Comparison of ENCODE assay signal across 14 cellular contexts in the genomic region with DNA sequence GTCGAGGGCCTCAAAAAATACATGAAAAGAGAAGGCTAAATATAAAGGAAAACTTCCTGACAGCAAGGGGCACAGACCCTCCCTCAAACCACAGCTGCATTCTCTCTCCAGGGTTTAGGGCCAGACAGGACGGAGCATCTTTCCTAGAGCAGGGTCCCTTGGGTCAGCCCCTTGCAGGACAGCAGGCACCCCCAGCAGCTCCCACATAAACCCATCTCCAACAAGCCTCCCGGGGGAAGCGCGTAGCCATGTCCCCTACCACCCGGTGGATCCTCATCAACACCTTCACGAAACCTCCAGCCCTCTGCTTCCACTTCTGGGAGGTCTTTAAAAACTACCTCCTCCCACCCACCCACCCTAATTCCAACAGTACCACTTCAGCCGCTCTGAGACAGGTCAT. TPM values are rescaled to one million over a fixed set of nuclear protein-coding genes. Genes with fewer than 3 reads are reported as not detected.
A peak's percentile ranks its signal among the peaks of the same experiment; 100 is the strongest.
DNase-seq lines count a peak whose midpoint lies in the region; ATAC-seq and TF ChIP-seq lines count a peak whose summit lies in the region.
"Had no signal": no experiment of that assay in that cellular context is flagged by ENCODE, and none has a peak within 500 bp of the region (broad histone marks: within the 10 kb centered on the region; RNA-seq: fewer than 3 reads in every experiment).

No MANE protein-coding gene starts in this region.

- H3K9me3 Mint-ChIP-seq in activated CD8-positive, alpha-beta memory T cell treated with anti-CD3 and anti-CD28 coated beads, Interleukin-2, amount 10 ng/mL, durations not matched to agents 7 days and 5 days (ENCODE audit: low read depth), result no peaks in the 10 kb centered on the region
- no peaks in the 10 kb centered on the region for H3K9me3 Mint-ChIP-seq in activated naive CD8-positive, alpha-beta T cell (ENCODE audit: low read depth)
- H3K9me3 Mint-ChIP-seq in GM23338, result no peaks in the 10 kb centered on the region
- H3K9me3 Mint-ChIP-seq: activated B cell treated with CpG ODN at 0.5 μM for 24 hours had no signal

- H4K20me1 ChIP-seq in GM23338 (replicated peaks; ENCODE audit: insufficient read depth), result no peaks in the 10 kb centered on the region

- H3K27ac Mint-ChIP-seq in activated CD8-positive, alpha-beta memory T cell treated with anti-CD3 and anti-CD28 coated beads, Interleukin-2, amount 10 ng/mL, durations not matched to agents 7 days and 5 days, result no peak overlapping the region
- peak overlapping the region; percentile 89 for H3K27ac Mint-ChIP-seq in activated naive CD8-positive, alpha-beta T cell
- no peak overlapping the region; the same call in 1 of the 2 replicates for H3K27ac Mint-ChIP-seq in GM23338

- H3K4me3 Mint-ChIP-seq in activated CD8-positive, alpha-beta memory T cell treated with anti-CD3 and anti-CD28 coated beads, Interleukin-2, amount 10 ng/mL, durations not matched to agents 7 days and 5 days, result no peak overlapping the region
- no peak overlapping the region for H3K4me3 Mint-ChIP-seq in activated naive CD8-positive, alpha-beta T cell
- H3K4me3 Mint-ChIP-seq in GM23338, result no peak overlapping the region
- H3K4me3 Mint-ChIP-seq: activated B cell treated with CpG ODN at 0.5 μM for 24 hours had no signal

- H3K9me2 ChIP-seq in GM23338 (ENCODE audit: insufficient read depth), result no peaks in the 10 kb centered on the region

- H3K27me3 Mint-ChIP-seq in activated CD8-positive, alpha-beta memory T cell treated with anti-CD3 and anti-CD28 coated beads, Interleukin-2, amount 10 ng/mL, durations not matched to agents 7 days and 5 days, result no peaks in the 10 kb centered on the region
- H3K27me3 Mint-ChIP-seq in activated naive CD8-positive, alpha-beta T cell, result no peaks in the 10 kb centered on the region
- H3K27me3 Mint-ChIP-seq in GM23338 (ENCODE audit: insufficient read depth, low read depth, poor library complexity), result peaks cover 13% of the 10 kb centered on the region
- H3K27me3 Mint-ChIP-seq: activated B cell treated with CpG ODN at 0.5 μM for 24 hours had no signal

- peaks cover 42% of the 10 kb centered on the region for H3K4me1 Mint-ChIP-seq in activated CD8-positive, alpha-beta memory T cell treated with anti-CD3 and anti-CD28 coated beads, Interleukin-2, amount 10 ng/mL, durations not matched to agents 7 days and 5 days
- H3K4me1 Mint-ChIP-seq in activated naive CD8-positive, alpha-beta T cell (ENCODE audit: low read depth), result peaks cover 84% of the 10 kb centered on the region
- peaks cover 17% of the 10 kb centered on the region for H3K4me1 Mint-ChIP-seq in GM23338

- no peak for TF ChIP-seq CTCF in GM23338 (conservative IDR thresholded peaks at IDR 0.05; ENCODE audit: low read depth in 2 of 2)

- no peak overlapping the region for H3K9ac ChIP-seq in subcutaneous abdominal adipose tissue (ENCODE audit: low read length in 5 of 5)

- H2AFZ ChIP-seq in GM23338, result no peak overlapping the region

- H3K4me3 ChIP-seq in subcutaneous abdominal adipose tissue (ENCODE audit: low read depth in 1 of 5, low read length in 5 of 5) (no peak overlapping the region), GM23338 (no peak overlapping the region)
- H3K4me3 ChIP-seq: A549 had no signal

- H3K79me2 ChIP-seq in GM23338 (replicated peaks; ENCODE audit: insufficient read depth), result no peaks in the 10 kb centered on the region

- no peak for ATAC-seq in activated CD8-positive, alpha-beta memory T cell treated with anti-CD3 and anti-CD28 coated beads, Interleukin-2, amount 10 ng/mL, durations not matched to agents 7 days and 5 days
- ATAC-seq in GM23338, result no peak
- ATAC-seq in GM21529 (IDR thresholded peaks at IDR 0.05; ENCODE audit: unreplicated experiment), result no peak

- H3K27me3 ChIP-seq in subcutaneous abdominal adipose tissue (ENCODE audit: control insufficient read depth in 5 of 5, insufficient read depth in 4 of 5, low read length in 5 of 5) (no peaks in the 10 kb centered on the region), GM23338 (ENCODE audit: insufficient read depth) (no peaks in the 10 kb centered on the region)
- H3K27me3 ChIP-seq: spleen had no signal

- peaks cover 42% of the 10 kb centered on the region for H3K36me3 Mint-ChIP-seq in activated CD8-positive, alpha-beta memory T cell treated with anti-CD3 and anti-CD28 coated beads, Interleukin-2, amount 10 ng/mL, durations not matched to agents 7 days and 5 days
- H3K36me3 Mint-ChIP-seq in activated naive CD8-positive, alpha-beta T cell, result peaks cover 9% of the 10 kb centered on the region
- H3K36me3 Mint-ChIP-seq in GM23338 (ENCODE audit: low read depth), result no peaks in the 10 kb centered on the region; the same call in 2 of the 3 replicates

- peak; percentile 8 for DNase-seq in activated CD8-positive, alpha-beta memory T cell treated with anti-CD3 and anti-CD28 coated beads, Interleukin-2, amount 10 ng/mL, durations not matched to agents 7 days and 5 days
- DNase-seq in activated CD8-positive, alpha-beta memory T cell treated with anti-CD3 and anti-CD28 coated beads, Interleukin-2, amount 50 U/mL, for 48 hours, result no peak
- DNase-seq in islet precursor cell (peak; percentile 13), GM23338 (ENCODE audit: low spot score) (no peak), NCI-H510A treated with DMSO at 0.1 percent for 48 hours (lab: John Stamatoyannopoulos, UW) (no peak)
- DNase-seq: activated B cell treated with CpG ODN at 0.5 μM for 24 hours, amniotic stem cell, NCI-H187 treated with DMSO at 0.1 percent for 48 hours, spleen had no signal

- CTCF ChIA-PET in activated CD8-positive, alpha-beta memory T cell treated with anti-CD3 and anti-CD28 coated beads, Interleukin-2, amount 10 ng/mL, durations not matched to agents 7 days and 5 days (lab: Charles Lee), result interaction anchor here (0.6 to 3.9 kb wide), 10 partner anchors 8 to 232 kb away, joined by 3 to 22 read pairs (median 6); no protein-coding TSS in a partner anchor

- no peaks in the 10 kb centered on the region for H3F3A ChIP-seq in GM23338 (replicated peaks; ENCODE audit: low read depth)

- no peaks in the 10 kb centered on the region for H3K9me3 ChIP-seq in subcutaneous abdominal adipose tissue (ENCODE audit: control insufficient read depth in 5 of 5, low read length in 5 of 5)
- H3K9me3 ChIP-seq: A549, spleen, thoracic aorta had no signal

- no peak overlapping the region for H3K4me2 ChIP-seq in GM23338
- H3K4me2 ChIP-seq: A549 had no signal

- H3K27ac ChIP-seq in subcutaneous abdominal adipose tissue (ENCODE audit: low read depth, low read length) (peak overlapping the region; percentile 86), GM23338 (ENCODE audit: low read depth) (no peak overlapping the region)
- H3K27ac ChIP-seq: A549 had no signal

- peaks cover 22 to 98% (median 94%) of the 10 kb centered on the region in 5 donors for H3K4me1 ChIP-seq in subcutaneous abdominal adipose tissue (ENCODE audit: control insufficient read depth in 5 of 5, insufficient read depth in 5 of 5, low read length in 5 of 5)
- H3K4me1 ChIP-seq in GM23338 (ENCODE audit: insufficient read depth), result no peaks in the 10 kb centered on the region

- H3K36me3 ChIP-seq in subcutaneous abdominal adipose tissue (ENCODE audit: control insufficient read depth in 5 of 5, insufficient read depth in 5 of 5, low read length in 5 of 5), result peaks cover 3 to 95% (median 90%) of the 10 kb centered on the region in 5 donors
- H3K36me3 ChIP-seq in GM23338 (ENCODE audit: insufficient read depth), result no peaks in the 10 kb centered on the region

TF ChIP-seq in GM23338, 12 proteins besides CTCF, POLR2A, EP300 and RAD21 (continues in another document):
- TF ChIP-seq, protein P1, sequence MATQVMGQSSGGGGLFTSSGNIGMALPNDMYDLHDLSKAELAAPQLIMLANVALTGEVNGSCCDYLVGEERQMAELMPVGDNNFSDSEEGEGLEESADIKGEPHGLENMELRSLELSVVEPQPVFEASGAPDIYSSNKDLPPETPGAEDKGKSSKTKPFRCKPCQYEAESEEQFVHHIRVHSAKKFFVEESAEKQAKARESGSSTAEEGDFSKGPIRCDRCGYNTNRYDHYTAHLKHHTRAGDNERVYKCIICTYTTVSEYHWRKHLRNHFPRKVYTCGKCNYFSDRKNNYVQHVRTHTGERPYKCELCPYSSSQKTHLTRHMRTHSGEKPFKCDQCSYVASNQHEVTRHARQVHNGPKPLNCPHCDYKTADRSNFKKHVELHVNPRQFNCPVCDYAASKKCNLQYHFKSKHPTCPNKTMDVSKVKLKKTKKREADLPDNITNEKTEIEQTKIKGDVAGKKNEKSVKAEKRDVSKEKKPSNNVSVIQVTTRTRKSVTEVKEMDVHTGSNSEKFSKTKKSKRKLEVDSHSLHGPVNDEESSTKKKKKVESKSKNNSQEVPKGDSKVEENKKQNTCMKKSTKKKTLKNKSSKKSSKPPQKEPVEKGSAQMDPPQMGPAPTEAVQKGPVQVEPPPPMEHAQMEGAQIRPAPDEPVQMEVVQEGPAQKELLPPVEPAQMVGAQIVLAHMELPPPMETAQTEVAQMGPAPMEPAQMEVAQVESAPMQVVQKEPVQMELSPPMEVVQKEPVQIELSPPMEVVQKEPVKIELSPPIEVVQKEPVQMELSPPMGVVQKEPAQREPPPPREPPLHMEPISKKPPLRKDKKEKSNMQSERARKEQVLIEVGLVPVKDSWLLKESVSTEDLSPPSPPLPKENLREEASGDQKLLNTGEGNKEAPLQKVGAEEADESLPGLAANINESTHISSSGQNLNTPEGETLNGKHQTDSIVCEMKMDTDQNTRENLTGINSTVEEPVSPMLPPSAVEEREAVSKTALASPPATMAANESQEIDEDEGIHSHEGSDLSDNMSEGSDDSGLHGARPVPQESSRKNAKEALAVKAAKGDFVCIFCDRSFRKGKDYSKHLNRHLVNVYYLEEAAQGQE (IDR thresholded peaks at IDR 0.05; ENCODE audit: unreplicated experiment), result no peak
- TF ChIP-seq NANOG (IDR thresholded peaks at IDR 0.05; ENCODE audit: borderline replicate concordance) (no peak), ZNF114 (CRISPR knock-in tag; IDR thresholded peaks at IDR 0.05) (no peak), ZNF331 (CRISPR knock-in tag; IDR thresholded peaks at IDR 0.05; ENCODE audit: low read depth) (no peak), POLR2AphosphoS5 (IDR thresholded peaks at IDR 0.05; ENCODE audit: low read depth) (no peak), EZH2phosphoT487 (IDR thresholded peaks at IDR 0.05; ENCODE audit: unreplicated experiment) (no peak), JUNB (IDR thresholded peaks at IDR 0.05; ENCODE audit: unreplicated experiment) (no peak), CREB1 (CRISPR knock-in tag; IDR thresholded peaks at IDR 0.05; ENCODE audit: low read depth) (no peak)

RNA-seq across cellular contexts. Expression of gene CD46, which starts 59.5 kb away (rescaled TPM):
- total RNA-seq in activated CD8-positive, alpha-beta memory T cell treated with anti-CD3 and anti-CD28 coated beads, Interleukin-2, amount 10 ng/mL, durations not matched to agents 7 days and 5 days, result 100 to 1,000 TPM in 1 of 2 experiments, 10 to 100 TPM in 1; 98.3 to 104 TPM
- 173 and 199 TPM in 2 replicates for total RNA-seq in GM23338 (2014; rRNA removed; shearing (Covaris generic))
- 173 and 209 TPM in 2 replicates for polyA plus RNA-seq in GM23338 (2016; fragmentation: Nextera tagmentation; extraction: Ambion mirVana)

Comparison
In these comparisons a context has a peak if more than half of its experiments do, and no peak if none do; other contexts are left out.
1. DNase-seq: peak in activated CD8-positive, alpha-beta memory T cell treated with anti-CD3 and anti-CD28 coated beads, Interleukin-2, amount 10 ng/mL, durations not matched to agents 7 days and 5 days (single experiment) and islet precursor cell (single experiment); none in activated CD8-positive, alpha-beta memory T cell treated with anti-CD3 and anti-CD28 coated beads, Interleukin-2, amount 50 U/mL, for 48 hours (single experiment), GM23338 (single experiment) and NCI-H510A treated with DMSO at 0.1 percent for 48 hours (single experiment).